Comparison of ENCODE assay signal across 10 cellular contexts in the genomic region with DNA sequence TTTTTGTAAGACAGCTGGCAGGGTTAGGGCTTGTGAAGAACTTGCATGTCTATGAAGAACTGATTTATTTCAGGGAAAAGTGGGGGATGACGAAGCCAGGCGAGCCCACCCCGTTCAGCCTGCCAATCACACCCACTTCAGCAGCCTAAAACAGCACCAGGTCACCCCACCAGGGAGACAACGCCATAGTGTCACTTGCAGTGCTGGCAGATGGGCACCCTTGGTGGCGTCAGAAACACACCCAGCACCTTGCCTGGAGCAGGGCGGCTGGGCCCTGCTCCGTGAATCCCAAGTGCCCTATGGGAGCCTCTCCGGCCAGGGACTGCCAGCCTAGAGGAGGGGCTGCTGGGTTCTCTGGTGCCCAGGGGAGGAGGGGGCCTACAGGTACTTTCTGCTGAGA. TPM values are rescaled to one million over a fixed set of nuclear protein-coding genes. Genes with fewer than 3 reads are reported as not detected.
A peak's percentile ranks its signal among the peaks of the same experiment; 100 is the strongest.
DNase-seq lines count a peak whose midpoint lies in the region; ATAC-seq, FAIRE-seq and TF ChIP-seq lines count a peak whose summit lies in the region.
"Had no signal": no experiment of that assay in that cellular context is flagged by ENCODE, and none has a peak within 500 bp of the region (broad histone marks: within the 10 kb centered on the region; RNA-seq: fewer than 3 reads in every experiment).

No MANE protein-coding gene starts in this region.

- peaks cover 37% of the 10 kb centered on the region for H3K36me3 Mint-ChIP-seq in CD8-positive, alpha-beta T cell
- H3K36me3 Mint-ChIP-seq in effector memory CD8-positive, alpha-beta T cell (ENCODE audit: insufficient read depth), result peaks cover 74% of the 10 kb centered on the region

- H3K27me3 Mint-ChIP-seq in CD8-positive, alpha-beta T cell (ENCODE audit: low read depth), result no peaks in the 10 kb centered on the region
- H3K27me3 Mint-ChIP-seq in effector memory CD8-positive, alpha-beta T cell, result no peaks in the 10 kb centered on the region

- H4K20me1 ChIP-seq in OCI-LY3 (ENCODE audit: insufficient read depth, low read length), result no peaks in the 10 kb centered on the region

- peak overlapping the region; percentile 46 for H3K4me3 ChIP-seq in CD8-positive, alpha-beta T cell (ENCODE audit: low read depth, low read length)
- H3K4me3 ChIP-seq in OCI-LY3 (ENCODE audit: low read length) (no peak overlapping the region), prostate gland (no peak overlapping the region)

- peak overlapping the region; percentile 86 for H3K27ac Mint-ChIP-seq in CD8-positive, alpha-beta T cell
- peak overlapping the region; percentile 88 to 89 for H3K27ac Mint-ChIP-seq in effector memory CD8-positive, alpha-beta T cell

- WGBS in prostate gland, result 73% methylated on average over 8 of the region's 8 CpGs

- peaks cover 39% of the 10 kb centered on the region for H3K4me1 Mint-ChIP-seq in CD8-positive, alpha-beta T cell (ENCODE audit: low read depth)
- H3K4me1 Mint-ChIP-seq in effector memory CD8-positive, alpha-beta T cell (ENCODE audit: low read depth in 2 of 2), result peaks cover 40 to 42% of the 10 kb centered on the region in 2 donors

- TF ChIP-seq CTCF in CD8-positive, alpha-beta T cell (IDR thresholded peaks at IDR 0.05), result no peak
- TF ChIP-seq CTCF in OCI-LY3 (IDR thresholded peaks at IDR 0.05; ENCODE audit: low read depth, low read length), result no peak
- TF ChIP-seq CTCF in prostate gland (IDR thresholded peaks at IDR 0.05), result no peak
- no peak for TF ChIP-seq CTCF in D721Med (IDR thresholded peaks at IDR 0.05; ENCODE audit: insufficient read depth, missing control alignments)

- peaks cover 30% of the 10 kb centered on the region for H3K36me3 ChIP-seq in CD8-positive, alpha-beta T cell (ENCODE audit: insufficient read depth, low read length)
- H3K36me3 ChIP-seq in OCI-LY3 (replicated peaks; ENCODE audit: low read depth, low read length), result peaks cover 29% of the 10 kb centered on the region
- H3K36me3 ChIP-seq in prostate gland, result peaks cover 1 to 16% of the 10 kb centered on the region in 2 donors

- H3K4me3 Mint-ChIP-seq in CD8-positive, alpha-beta T cell, result peak overlapping the region; percentile 57
- H3K4me3 Mint-ChIP-seq in effector memory CD8-positive, alpha-beta T cell, result peak overlapping the region; percentile 65 to 66

- H3K9me3 ChIP-seq in CD8-positive, alpha-beta T cell (ENCODE audit: low read length), result no peaks in the 10 kb centered on the region
- H3K9me3 ChIP-seq in OCI-LY3 (ENCODE audit: insufficient read depth, low read length), result no peaks in the 10 kb centered on the region
- no peaks in the 10 kb centered on the region for H3K9me3 ChIP-seq in prostate gland

- H3K4me2 ChIP-seq in OCI-LY3 (ENCODE audit: low read length), result no peak overlapping the region

- no peak overlapping the region for H2AFZ ChIP-seq in OCI-LY3 (ENCODE audit: low read depth, low read length)

- FAIRE-seq in D721Med (lab: Jason Lieb, UNC), result no peak
- FAIRE-seq: bronchial epithelial cell had no signal

- intact Hi-C loops in CD8-positive, alpha-beta T cell (cut with DNase I, micrococcal nuclease), result no loop called here
- intact Hi-C loops in prostate gland (cut with DNase I), result no loop called here

- no peaks in the 10 kb centered on the region for H3K27me3 ChIP-seq in CD8-positive, alpha-beta T cell (ENCODE audit: insufficient read depth, low read length)
- no peaks in the 10 kb centered on the region for H3K27me3 ChIP-seq in OCI-LY3 (ENCODE audit: low read depth, low read length)
- no peaks in the 10 kb centered on the region for H3K27me3 ChIP-seq in prostate gland (replicated peaks; ENCODE audit: insufficient read depth)

- H3K9ac ChIP-seq in OCI-LY3 (ENCODE audit: low read length), result no peak overlapping the region

- H3K27ac ChIP-seq in CD8-positive, alpha-beta T cell (ENCODE audit: low read depth, low read length), result peak overlapping the region; percentile 45
- H3K27ac ChIP-seq in OCI-LY3 (ENCODE audit: low read length) (peak overlapping the region; percentile 35), prostate gland (peak overlapping the region; percentile 82 to 85)

- H3K9me3 Mint-ChIP-seq in CD8-positive, alpha-beta T cell, result no peaks in the 10 kb centered on the region
- H3K9me3 Mint-ChIP-seq in effector memory CD8-positive, alpha-beta T cell, result no peaks in the 10 kb centered on the region

- ATAC-seq in CD8-positive, alpha-beta T cell, result no peak
- no peak for ATAC-seq in effector memory CD8-positive, alpha-beta T cell (replicated peaks)

- no peaks in the 10 kb centered on the region for H3K79me2 ChIP-seq in OCI-LY3 (ENCODE audit: low read length)

- DNase-seq in CD8-positive, alpha-beta T cell, result no peak
- no peak for DNase-seq in effector memory CD8-positive, alpha-beta T cell
- DNase-seq in prostate gland (ENCODE audit: low spot score) (no peak), pons (ENCODE audit: low spot score) (no peak), D721Med (ENCODE audit: insufficient read length, low spot score) (no peak), CD1c-positive myeloid dendritic cell (ENCODE audit: extremely low spot score) (no peak), DMS 273 treated with DMSO at 0.1 percent for 48 hours (lab: John Stamatoyannopoulos, UW) (no peak)
- DNase-seq: stimulated activated CD4-positive, alpha-beta T cell treated with anti-CD3 and anti-CD28 coated beads, Interleukin-2, amount 100 ng/mL, for 48 hours had no signal

- POLR2A ChIA-PET in CD8-positive, alpha-beta T cell (lab: Charles Lee), result interaction anchor here (1.1 kb wide), 1 partner anchor 154 kb away, joined by 3 read pairs; no protein-coding TSS in a partner anchor

- TF ChIP-seq POLR2A in prostate gland (IDR thresholded peaks at IDR 0.05), result no peak

- CTCF ChIA-PET in CD8-positive, alpha-beta T cell (lab: Charles Lee), result no interaction called here

- peaks cover 47% of the 10 kb centered on the region for H3K4me1 ChIP-seq in CD8-positive, alpha-beta T cell (ENCODE audit: insufficient read depth, low read length)
- H3K4me1 ChIP-seq in OCI-LY3 (ENCODE audit: low read length), result peaks cover 46% of the 10 kb centered on the region
- H3K4me1 ChIP-seq in prostate gland (replicated peaks), result peaks cover 10% of the 10 kb centered on the region

RNA-seq across cellular contexts. Expression of a gene that starts 5.0 kb away (rescaled TPM):
- total RNA-seq in CD8-positive, alpha-beta T cell, result 10 to 100 TPM; 15.4 to 16.7 TPM
- 10 to 100 TPM; 64.5 to 91.1 TPM for total RNA-seq in prostate gland

RNA-seq across cellular contexts. Expression of a gene that starts 59.2 kb away (rescaled TPM):
- total RNA-seq in CD8-positive, alpha-beta T cell, result 100 to 1,000 TPM; 252 to 280 TPM
- 10 to 100 TPM; 31.1 to 47.4 TPM for total RNA-seq in prostate gland

Comparison
In these comparisons a context has a peak if more than half of its experiments do, and no peak if none do; other contexts are left out.
1. RNA of a gene that starts 59.2 kb away (total RNA-seq): 252 to 280 TPM in CD8-positive, alpha-beta T cell; 31.1 to 47.4 TPM in prostate gland; every median in the first group is over 4 times any median in the second.
2. Peak in every context shown above with its lines, with median percentiles within 50 percentile points of each other: H3K27ac ChIP-seq.